In the genomic region with DNA sequence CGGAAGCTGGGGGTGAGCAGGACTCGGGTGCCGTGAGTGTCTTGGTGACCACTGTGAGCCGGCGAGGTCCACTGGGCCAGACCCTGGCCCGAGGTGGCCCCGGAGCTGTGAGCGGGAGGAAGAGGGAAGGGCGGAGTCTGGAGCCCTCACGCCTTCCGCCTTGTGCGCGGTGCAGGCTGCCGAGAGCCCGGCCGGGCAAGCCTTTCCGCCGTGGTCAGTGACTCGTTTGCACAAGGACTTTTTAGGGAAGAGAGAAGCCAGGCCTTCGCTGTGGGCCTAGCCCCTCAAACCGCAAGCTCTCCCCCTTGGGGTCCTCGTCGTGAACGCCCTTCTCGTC, we compare ENCODE assay signal across 9 cellular contexts. TPM values are rescaled to one million over a fixed set of nuclear protein-coding genes. Genes with fewer than 3 reads are reported as not detected.
A peak's percentile ranks its signal among the peaks of the same experiment; 100 is the strongest.
DNase-seq lines count a peak whose midpoint lies in the region; ATAC-seq, FAIRE-seq and TF ChIP-seq lines count a peak whose summit lies in the region.
"Had no signal": no experiment of that assay in that cellular context is flagged by ENCODE, and none has a peak within 500 bp of the region (broad histone marks: within the 10 kb centered on the region; RNA-seq: fewer than 3 reads in every experiment).

No MANE protein-coding gene starts in this region.

- H3K4me2 ChIP-seq in endothelial cell of umbilical vein (ENCODE audit: insufficient read depth, low read length), result peak overlapping the region; percentile 73

- no peak for TF ChIP-seq POLR2A in endothelial cell of umbilical vein (IDR thresholded peaks at IDR 0.05; ENCODE audit: low read depth, low read length)

- no peaks in the 10 kb centered on the region for H4K20me1 ChIP-seq in endothelial cell of umbilical vein (replicated peaks; ENCODE audit: control insufficient read depth, extremely low read depth, insufficient read depth, low read length)

- POLR2A ChIA-PET in endothelial cell of umbilical vein (lab: Charles Lee), result no interaction called here

- DNase-seq in SKM-1 treated with dmso at 0.1 percent for 144 hours (lab: John Stamatoyannopoulos, UW; ENCODE audit: unreplicated experiment) (peak; percentile 1), SKM-1 (lab: John Stamatoyannopoulos, UW; ENCODE audit: unreplicated experiment) (no peak), endothelial cell of umbilical vein (ENCODE audit: low read depth, low spot score) (no peak), mucosa of gallbladder (ENCODE audit: low spot score) (peak; percentile 66), tibial artery (peak; percentile 60 to 89), cerebellar nuclear complex (lab: John Stamatoyannopoulos, UW) (no peak)

- peak overlapping the region; percentile 52 for H3K9ac ChIP-seq in endothelial cell of umbilical vein (replicated peaks; ENCODE audit: extremely low read depth, insufficient read depth, low read length)

- no peaks in the 10 kb centered on the region for H3K79me2 ChIP-seq in endothelial cell of umbilical vein (ENCODE audit: control insufficient read depth, insufficient read depth, low read length)

- H3K27me3 ChIP-seq in endothelial cell of umbilical vein (ENCODE audit: control insufficient read depth in 2 of 2, insufficient read depth in 2 of 2, low read length in 2 of 2) (no peaks in the 10 kb centered on the region), tibial artery (no peaks in the 10 kb centered on the region)

- H3K4me1 ChIP-seq in endothelial cell of umbilical vein (ENCODE audit: control insufficient read depth, extremely low read depth, insufficient read depth, low read length), result peaks cover 30% of the 10 kb centered on the region
- peaks cover 0 to 26% (median 12%) of the 10 kb centered on the region in 4 donors for H3K4me1 ChIP-seq in tibial artery

- BruUV-seq in endothelial cell of umbilical vein (replicated peaks; lab: Mats Ljungman, UMichigan), result no TSS peak

- intact Hi-C loops in endothelial cell of umbilical vein (cut with micrococcal nuclease) (no loop called here), tibial artery (cut with DNase I; ENCODE audit: low total_unique reads) (no loop called here)

- dilution Hi-C loops in endothelial cell of umbilical vein (cut with MboI; ENCODE audit: extremely low pct_ligation_motif_present, low sequenced_read_pairs), result no loop called here

- H3K9me1 ChIP-seq in endothelial cell of umbilical vein (replicated peaks; ENCODE audit: control insufficient read depth, extremely low read depth, insufficient read depth, low read length), result no peaks in the 10 kb centered on the region

- FAIRE-seq in endothelial cell of umbilical vein (lab: Jason Lieb, UNC), result peak; percentile 81
- FAIRE-seq: G401.6 had no signal

- no peak for TF ChIP-seq CTCF in VCaP (conservative IDR thresholded peaks at IDR 0.05)
- TF ChIP-seq CTCF in endothelial cell of umbilical vein (IDR thresholded peaks at IDR 0.05; ENCODE audit: extremely low read depth in 1 of 2, insufficient read depth in 1 of 2, low read depth in 1 of 2, low read length in 2 of 2), result no peak
- TF ChIP-seq CTCF in tibial artery (IDR thresholded peaks at IDR 0.05), result no peak

- H3K4me3 ChIP-seq in endothelial cell of umbilical vein (replicated peaks in 1 of 3; ENCODE audit: insufficient read depth in 1 of 3, low read depth in 1 of 3, low read length in 3 of 3), result peak overlapping the region in 2 of 3 experiments; percentile 22 to 34
- H3K4me3 ChIP-seq in tibial artery, result peak overlapping the region; percentile 58 to 65

- H3K9me3 ChIP-seq in endothelial cell of umbilical vein (replicated peaks; ENCODE audit: control insufficient read depth, insufficient read depth, low read length) (no peaks in the 10 kb centered on the region), tibial artery (no peaks in the 10 kb centered on the region)

- ATAC-seq in HG02970 (IDR thresholded peaks at IDR 0.05; ENCODE audit: low FRiP score, unreplicated experiment), result peak; percentile 12

- peak overlapping the region; percentile 69 for H2AFZ ChIP-seq in endothelial cell of umbilical vein (ENCODE audit: low read depth, low read length)

- H3K36me3 ChIP-seq in endothelial cell of umbilical vein (ENCODE audit: control insufficient read depth in 2 of 2, extremely low read depth in 1 of 2, insufficient read depth in 2 of 2, low read length in 2 of 2) (no peaks in the 10 kb centered on the region), tibial artery (no peaks in the 10 kb centered on the region)

- peak overlapping the region; percentile 64; the same call in 1 of the 2 replicates for H3K27ac ChIP-seq in VCaP
- H3K27ac ChIP-seq in endothelial cell of umbilical vein (ENCODE audit: insufficient read depth, low read depth, low read length), result peak overlapping the region; percentile 7
- H3K27ac ChIP-seq in tibial artery, result peak overlapping the region; percentile 68 to 92

- CTCF ChIA-PET in endothelial cell of umbilical vein (lab: Charles Lee), result interaction anchor here (0.6 to 7.4 kb wide), 40 partner anchors 9 to 1173 kb away, joined by 3 to 90 read pairs (median 4); no protein-coding TSS in a partner anchor

TF ChIP-seq in endothelial cell of umbilical vein, 7 proteins besides CTCF, POLR2A, EP300 and RAD21:
- TF ChIP-seq, protein P1, sequence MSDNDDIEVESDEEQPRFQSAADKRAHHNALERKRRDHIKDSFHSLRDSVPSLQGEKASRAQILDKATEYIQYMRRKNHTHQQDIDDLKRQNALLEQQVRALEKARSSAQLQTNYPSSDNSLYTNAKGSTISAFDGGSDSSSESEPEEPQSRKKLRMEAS (IDR thresholded peaks at IDR 0.05; ENCODE audit: insufficient read depth, insufficient read length), result peak; percentile 8
- no peak for TF ChIP-seq FOS (IDR thresholded peaks at IDR 0.05; ENCODE audit: borderline replicate concordance, insufficient read depth, low read length)

RNA-seq across cellular contexts. Expression of a gene that starts 40.9 kb away (rescaled TPM):
- total RNA-seq in endothelial cell of umbilical vein (14.4 and 14.5 TPM in 2 replicates), mucosa of gallbladder (46.2 TPM)
- polyA plus RNA-seq in endothelial cell of umbilical vein, result 11.2 and 12.5 TPM in 2 replicates
- 21.4 and 27.3 TPM in 2 replicates for polyA plus RNA-seq in endothelial cell of umbilical vein (2011; cell fraction: cytosol; rRNA removed)
- polyA plus RNA-seq in endothelial cell of umbilical vein (2011; cell fraction: nucleus; rRNA removed), result 21.9 and 23.1 TPM in 2 replicates
- polyA plus RNA-seq in endothelial cell of umbilical vein (2012), result 20.2 and 22.7 TPM in 2 replicates
- polyA minus RNA-seq in endothelial cell of umbilical vein, result 5.4 and 7.8 TPM in 2 replicates
- polyA minus RNA-seq in endothelial cell of umbilical vein (2011; cell fraction: cytosol; rRNA and poly(A)+ RNA removed), result 2.9 TPM
- polyA minus RNA-seq in endothelial cell of umbilical vein (2011; cell fraction: nucleus; rRNA and poly(A)+ RNA removed), result 4.4 and 5.0 TPM in 2 replicates

Comparison
In these comparisons a context has a peak if more than half of its experiments do, and no peak if none do; other contexts are left out.
1. DNase-seq: peak in SKM-1 treated with dmso at 0.1 percent for 144 hours (single experiment), mucosa of gallbladder (single experiment) and tibial artery (2 of 2); none in SKM-1 (single experiment), endothelial cell of umbilical vein (single experiment) and cerebellar nuclear complex (0 of 2).
2. H3K27ac ChIP-seq: peak in every context shown above with its lines; median percentile 80 in tibial artery; 64 in VCaP; 7 in endothelial cell of umbilical vein.